Comparison of ENCODE assay signal across 3 cellular contexts in genomic region chr1:172641492-172641891, GRCh38.
A peak's percentile ranks its signal among the peaks of the same experiment; 100 is the strongest.
TF ChIP-seq lines count a peak whose summit lies in the region.

No MANE protein-coding gene starts in this region.

TF ChIP-seq in IMR-90, 13 proteins besides CTCF, POLR2A, EP300 and RAD21:
- TF ChIP-seq CEBPB (IDR thresholded peaks at IDR 0.05; ENCODE audit: low read depth, low read length) (no peak), SMC3 (IDR thresholded peaks at IDR 0.05; ENCODE audit: low read depth, low read length) (no peak), MXI1 (IDR thresholded peaks at IDR 0.05; ENCODE audit: borderline replicate concordance, low read depth, low read length) (no peak), FOS (IDR thresholded peaks at IDR 0.05; ENCODE audit: low read depth, low read length) (no peak), RFX5 (IDR thresholded peaks at IDR 0.05; ENCODE audit: low read depth, low read length) (no peak)
TF ChIP-seq in IMR-90: peak in this region for 0.

TF ChIP-seq in K562, 482 proteins besides CTCF, POLR2A, EP300 and RAD21:
- no peak for TF ChIP-seq POLR3G (IDR thresholded peaks at IDR 0.05; ENCODE audit: extremely low read depth, insufficient read length, insufficient replicate concordance)
- no peak for TF ChIP-seq ZKSCAN1 (IDR thresholded peaks at IDR 0.05; ENCODE audit: low read depth, low read length)
- TF ChIP-seq STAG1 (CRISPR knock-in tag; IDR thresholded peaks at IDR 0.05; ENCODE audit: borderline replicate concordance): 0 out of 2 replicates have a peak, but pooled peaks have one; percentile 23
- TF ChIP-seq TRIM28 (IDR thresholded peaks at IDR 0.05): no peak
- TF ChIP-seq ZNF717 (CRISPR knock-in tag; IDR thresholded peaks at IDR 0.05): no peak
- TF ChIP-seq E2F1 (CRISPR knock-in tag; IDR thresholded peaks at IDR 0.05): no peak
- no peak for TF ChIP-seq ARID3A (IDR thresholded peaks at IDR 0.05; ENCODE audit: borderline replicate concordance, low read depth, low read length)
- no peak for TF ChIP-seq ZNF121 (CRISPR knock-in tag; conservative IDR thresholded peaks at IDR 0.05)
- TF ChIP-seq POLR2AphosphoS5 (IDR thresholded peaks at IDR 0.05; ENCODE audit: control insufficient read depth, insufficient read depth, low read depth, low read length): no peak
- TF ChIP-seq BRCA1 (IDR thresholded peaks at IDR 0.05): no peak
- TF ChIP-seq BRCA1 (CRISPR knock-in tag; IDR thresholded peaks at IDR 0.05): 0 out of 2 replicates have a peak, but pooled peaks have one; percentile 67

TF ChIP-seq in SK-N-SH treated with all-trans-retinoic acid at 6 μM for 48 hours, 23 proteins besides CTCF, POLR2A, EP300 and RAD21:
- TF ChIP-seq ISL1 (CRISPR knock-in tag; IDR thresholded peaks at IDR 0.05) (no peak), ZNF565 (CRISPR knock-in tag; conservative IDR thresholded peaks at IDR 0.05; ENCODE audit: low read depth) (no peak), POU6F1 (CRISPR knock-in tag; IDR thresholded peaks at IDR 0.05; ENCODE audit: borderline replicate concordance, low read depth) (no peak), PATZ1 (CRISPR knock-in tag; IDR thresholded peaks at IDR 0.05; ENCODE audit: borderline replicate concordance) (no peak), ZFP30 (CRISPR knock-in tag; IDR thresholded peaks at IDR 0.05) (no peak), PPARA (CRISPR knock-in tag; IDR thresholded peaks at IDR 0.05; ENCODE audit: borderline replicate concordance) (no peak), RARB (CRISPR knock-in tag; IDR thresholded peaks at IDR 0.05) (no peak), TOX (CRISPR knock-in tag; IDR thresholded peaks at IDR 0.05; ENCODE audit: borderline replicate concordance) (no peak), CREB5 (CRISPR knock-in tag; IDR thresholded peaks at IDR 0.05; ENCODE audit: low read depth) (no peak), ZC3H10 (CRISPR knock-in tag; IDR thresholded peaks at IDR 0.05) (no peak), ESRRG (CRISPR knock-in tag; IDR thresholded peaks at IDR 0.05) (no peak), TSHZ2 (CRISPR knock-in tag; IDR thresholded peaks at IDR 0.05) (no peak), BACH2 (CRISPR knock-in tag; IDR thresholded peaks at IDR 0.05; ENCODE audit: borderline replicate concordance) (no peak), TCF4 (CRISPR knock-in tag; IDR thresholded peaks at IDR 0.05; ENCODE audit: borderline replicate concordance) (no peak), ZFP3 (CRISPR knock-in tag; IDR thresholded peaks at IDR 0.05) (no peak)
